Comparison of ENCODE assay signal across 18 cellular contexts in genomic region chr6:112485813-112486212, GRCh38.
DNase-seq lines count a peak whose midpoint lies in the region; ATAC-seq, FAIRE-seq and TF ChIP-seq lines count a peak whose summit lies in the region.
"Had no signal": no experiment of that assay in that cellular context is flagged by ENCODE, and none has a peak within 500 bp of the region (broad histone marks: within the 10 kb centered on the region; RNA-seq: fewer than 3 reads in every experiment).

No MANE protein-coding gene starts in this region.

- no peak for FAIRE-seq in endothelial cell of umbilical vein (lab: Jason Lieb, UNC)
- FAIRE-seq: HTR-8/SVneo had no signal

- BruUV-seq in PC-3 (replicated peaks; lab: Mats Ljungman, UMichigan) (no TSS peak), endothelial cell of umbilical vein (replicated peaks; lab: Mats Ljungman, UMichigan) (no TSS peak)

- TF ChIP-seq CTCF in PC-3 (conservative IDR thresholded peaks at IDR 0.05; ENCODE audit: low read depth, low read length) (no peak), endothelial cell of umbilical vein (IDR thresholded peaks at IDR 0.05; ENCODE audit: extremely low read depth in 1 of 2, insufficient read depth in 1 of 2, low read depth in 1 of 2, low read length in 2 of 2) (no peak), osteoblast (IDR thresholded peaks at IDR 0.05; ENCODE audit: extremely low read depth, low read depth, low read length) (no peak)

- H3K4me3 ChIP-seq in PC-3 (ENCODE audit: low read length) (no peak overlapping the region), endothelial cell of umbilical vein (replicated peaks in 1 of 3; ENCODE audit: insufficient read depth in 1 of 3, low read depth in 1 of 3, low read length in 3 of 3) (no peak overlapping the region), osteoblast (ENCODE audit: insufficient read depth, low read length) (no peak overlapping the region)
- H3K4me3 ChIP-seq: BLaER1 treated with 17β-estradiol and CSF1 and Interleukin-3, amounts not matched to agents 10 nM and 100 nM had no signal

- ATAC-seq in PC-3 (peak; percentile 31), HG03521 (IDR thresholded peaks at IDR 0.05; ENCODE audit: unreplicated experiment) (no peak), HG03097 (IDR thresholded peaks at IDR 0.05; ENCODE audit: low FRiP score, unreplicated experiment) (no peak)

- H3K79me2 ChIP-seq in PC-3 (ENCODE audit: low read length) (no peaks in the 10 kb centered on the region), endothelial cell of umbilical vein (ENCODE audit: control insufficient read depth, insufficient read depth, low read length) (no peaks in the 10 kb centered on the region), osteoblast (ENCODE audit: insufficient read depth, low read length) (no peaks in the 10 kb centered on the region)

- no peaks in the 10 kb centered on the region for H3K9me2 ChIP-seq in PC-3 (replicated peaks; ENCODE audit: low read length)

- H3K27me3 ChIP-seq in PC-3 (ENCODE audit: low read length) = no peaks in the 10 kb centered on the region
- no peaks in the 10 kb centered on the region for H3K27me3 ChIP-seq in endothelial cell of umbilical vein (ENCODE audit: control insufficient read depth in 2 of 2, insufficient read depth in 2 of 2, low read length in 2 of 2)
- H3K27me3 ChIP-seq in osteoblast (ENCODE audit: insufficient read depth, low read length) = no peaks in the 10 kb centered on the region
- H3K27me3 ChIP-seq: BLaER1 treated with 17β-estradiol and CSF1 and Interleukin-3, amounts not matched to agents 10 nM and 100 nM had no signal

- H4K20me1 ChIP-seq in PC-3 (ENCODE audit: low read length) (no peaks in the 10 kb centered on the region), endothelial cell of umbilical vein (replicated peaks; ENCODE audit: control insufficient read depth, extremely low read depth, insufficient read depth, low read length) (no peaks in the 10 kb centered on the region), osteoblast (ENCODE audit: insufficient read depth, low read length) (no peaks in the 10 kb centered on the region)
- H4K20me1 ChIP-seq: BLaER1 treated with 17β-estradiol and CSF1 and Interleukin-3, amounts not matched to agents 10 nM and 100 nM had no signal

- no peak overlapping the region for H3K4me2 ChIP-seq in PC-3 (ENCODE audit: low read length)
- peak overlapping the region; percentile 13 for H3K4me2 ChIP-seq in endothelial cell of umbilical vein (ENCODE audit: insufficient read depth, low read length)
- peak overlapping the region; percentile 38 for H3K4me2 ChIP-seq in osteoblast (ENCODE audit: insufficient read depth, low read length)

- no peaks in the 10 kb centered on the region for H3K9me3 ChIP-seq in PC-3 (ENCODE audit: low read length)
- H3K9me3 ChIP-seq in endothelial cell of umbilical vein (replicated peaks; ENCODE audit: control insufficient read depth, insufficient read depth, low read length) = no peaks in the 10 kb centered on the region
- no peaks in the 10 kb centered on the region for H3K9me3 ChIP-seq in osteoblast (ENCODE audit: low read depth, low read length)

- TF ChIP-seq POLR2A in endothelial cell of umbilical vein (IDR thresholded peaks at IDR 0.05; ENCODE audit: low read depth, low read length) = no peak

- no peak overlapping the region for H2AFZ ChIP-seq in PC-3 (ENCODE audit: low read length)
- no peak overlapping the region for H2AFZ ChIP-seq in endothelial cell of umbilical vein (ENCODE audit: low read depth, low read length)
- no peak overlapping the region for H2AFZ ChIP-seq in osteoblast (ENCODE audit: low read length)

- intact Hi-C loops in PC-3 (cut with micrococcal nuclease) = no loop called here
- intact Hi-C loops in endothelial cell of umbilical vein (cut with micrococcal nuclease) = no loop called here

- H3K9ac ChIP-seq in PC-3 (ENCODE audit: low read length) (no peak overlapping the region), endothelial cell of umbilical vein (replicated peaks; ENCODE audit: extremely low read depth, insufficient read depth, low read length) (no peak overlapping the region)
- H3K9ac ChIP-seq: BLaER1 treated with 17β-estradiol and CSF1 and Interleukin-3, amounts not matched to agents 10 nM and 100 nM had no signal

- no peaks in the 10 kb centered on the region for H3F3A ChIP-seq in PC-3 (ENCODE audit: low read length, unreplicated experiment)

- H3K27ac ChIP-seq in PC-3 (ENCODE audit: low read length) (no peak overlapping the region), endothelial cell of umbilical vein (ENCODE audit: insufficient read depth, low read depth, low read length) (no peak overlapping the region), osteoblast (ENCODE audit: low read depth, low read length) (peak overlapping the region; percentile 21)

- CTCF ChIA-PET in PC-3 (lab: Charles Lee) (interaction anchor here (0.9 kb wide), 1 partner anchor 306 kb away, joined by 3 read pairs; no protein-coding TSS in a partner anchor), endothelial cell of umbilical vein (lab: Charles Lee) (interaction anchor here (0.9 to 1.5 kb wide), 2 partner anchors 10 to 19 kb away, joined by 3 to 5 read pairs; no protein-coding TSS in a partner anchor)

- DNase-seq in EH (ENCODE audit: low read depth) (peak; percentile 25), PC-3 (peak; percentile 1), endothelial cell of umbilical vein (ENCODE audit: low read depth, low spot score) (peak; percentile 63), osteoblast (ENCODE audit: insufficient read length, low spot score, missing footprints) (peak; percentile 47), anterior cingulate cortex (lab: John Stamatoyannopoulos, UW) (no peak), globus pallidus (ENCODE audit: low spot score) (no peak)
- DNase-seq: DND-41, HCEC 1CT, NCI-H1417, NCI-H1930, NCI-H2171, NCI-H446 treated with DMSO at 0.1 percent for 48 hours, OCI-M1, RPMI8226 had no signal

- H3K36me3 ChIP-seq in PC-3 (ENCODE audit: low read depth, low read length) (no peaks in the 10 kb centered on the region), endothelial cell of umbilical vein (ENCODE audit: control insufficient read depth in 2 of 2, extremely low read depth in 1 of 2, insufficient read depth in 2 of 2, low read length in 2 of 2) (no peaks in the 10 kb centered on the region), osteoblast (ENCODE audit: insufficient read depth, low read length) (no peaks in the 10 kb centered on the region)
- H3K36me3 ChIP-seq: BLaER1 treated with 17β-estradiol and CSF1 and Interleukin-3, amounts not matched to agents 10 nM and 100 nM had no signal

- H3K4me1 ChIP-seq in PC-3 (ENCODE audit: insufficient read depth, low read length) = peaks cover 3% of the 10 kb centered on the region; the same call in 1 of the 2 replicates
- H3K4me1 ChIP-seq in endothelial cell of umbilical vein (ENCODE audit: control insufficient read depth, extremely low read depth, insufficient read depth, low read length) = peaks cover 13% of the 10 kb centered on the region
- H3K4me1 ChIP-seq in osteoblast (ENCODE audit: insufficient read depth, low read length) = peaks cover 23% of the 10 kb centered on the region

- no peaks in the 10 kb centered on the region for H3K9me1 ChIP-seq in endothelial cell of umbilical vein (replicated peaks; ENCODE audit: control insufficient read depth, extremely low read depth, insufficient read depth, low read length)

- POLR2A ChIA-PET in PC-3 (lab: Charles Lee; ENCODE audit: unreplicated experiment) (no interaction called here), endothelial cell of umbilical vein (lab: Charles Lee) (no interaction called here)

- dilution Hi-C loops in endothelial cell of umbilical vein (cut with MboI; ENCODE audit: extremely low pct_ligation_motif_present, low sequenced_read_pairs) = no loop called here

TF ChIP-seq in endothelial cell of umbilical vein, 7 proteins besides CTCF, POLR2A, EP300 and RAD21:
- TF ChIP-seq EZH2 (IDR thresholded peaks at IDR 0.05; ENCODE audit: borderline replicate concordance, low read depth, low read length, severe bottlenecking) = no peak
- peak; percentile 20 for TF ChIP-seq FOS (IDR thresholded peaks at IDR 0.05; ENCODE audit: borderline replicate concordance, insufficient read depth, low read length)
- TF ChIP-seq, protein P1, sequence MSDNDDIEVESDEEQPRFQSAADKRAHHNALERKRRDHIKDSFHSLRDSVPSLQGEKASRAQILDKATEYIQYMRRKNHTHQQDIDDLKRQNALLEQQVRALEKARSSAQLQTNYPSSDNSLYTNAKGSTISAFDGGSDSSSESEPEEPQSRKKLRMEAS (IDR thresholded peaks at IDR 0.05; ENCODE audit: insufficient read depth, insufficient read length) = no peak
- peak; percentile 35 for TF ChIP-seq JUN (IDR thresholded peaks at IDR 0.05; ENCODE audit: borderline replicate concordance, insufficient read depth, insufficient read length, low read depth)
- peak; percentile 54 for TF ChIP-seq GATA2 (IDR thresholded peaks at IDR 0.05; ENCODE audit: insufficient read depth, insufficient read length, low read depth, low read length)
- no peak for TF ChIP-seq POLR2AphosphoS5 (IDR thresholded peaks at IDR 0.05; ENCODE audit: insufficient read depth, low read depth, low read length)
- TF ChIP-seq MYC (IDR thresholded peaks at IDR 0.05; ENCODE audit: low read depth, low read length) = no peak

Comparison
In these comparisons a context has a peak if more than half of its experiments do, and no peak if none do; other contexts are left out.
1. DNase-seq: peak in EH (single experiment), PC-3 (single experiment), endothelial cell of umbilical vein (single experiment) and osteoblast (single experiment); none in anterior cingulate cortex (0 of 58) and globus pallidus (single experiment).